ENCODE assay signal across 1 cellular context in the genomic region with DNA sequence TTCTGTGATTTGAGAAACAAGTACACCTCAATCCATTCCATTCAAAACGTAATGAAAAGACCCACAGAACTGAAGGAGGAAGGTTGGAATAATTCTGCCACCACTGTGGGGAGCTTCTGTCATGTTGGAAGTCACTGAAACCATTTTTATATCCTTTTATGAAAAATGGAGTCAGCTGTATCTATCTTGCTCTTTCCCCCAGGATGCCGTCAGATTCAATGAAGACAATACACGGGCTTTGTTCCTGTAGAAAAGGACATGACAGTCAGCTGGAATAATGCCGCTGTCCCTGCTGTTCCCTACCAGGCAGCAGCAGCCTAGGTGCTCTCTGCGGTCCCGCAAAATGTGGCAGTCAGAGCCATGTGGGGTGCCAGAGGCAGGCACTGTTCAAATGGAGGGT.
TF ChIP-seq lines count a peak whose summit lies in the region.

No MANE protein-coding gene starts in this region.

TF ChIP-seq in K562, 482 proteins besides CTCF, POLR2A, EP300 and RAD21:
- TF ChIP-seq SMC3 (conservative IDR thresholded peaks at IDR 0.05; ENCODE audit: insufficient read depth, low read depth, low read length) (no peak), SLC30A9 (CRISPR knock-in tag; IDR thresholded peaks at IDR 0.05) (no peak), HDAC8 (tag; IDR thresholded peaks at IDR 0.05) (no peak), ZBTB17 (CRISPR knock-in tag; IDR thresholded peaks at IDR 0.05) (no peak), FOSL1 (tag; conservative IDR thresholded peaks at IDR 0.05) (0 out of 2 replicates have a peak, but pooled peaks have one; percentile 5)
TF ChIP-seq in K562: peak in this region for 1.
